6 cellular contexts compared by ENCODE assay signal in genomic region chr21:32310976-32311375, GRCh38. TPM values are rescaled to one million over a fixed set of nuclear protein-coding genes. Genes with fewer than 3 reads are reported as not detected.
"Had no signal": no experiment of that assay in that cellular context is flagged by ENCODE, and none has a peak within 500 bp of the region (broad histone marks: within the 10 kb centered on the region; RNA-seq: fewer than 3 reads in every experiment).

No MANE protein-coding gene starts in this region.

RNA-seq across cellular contexts. Expression of gene MRAP, which starts 12.3 kb away (rescaled TPM):
- total RNA-seq: activated CD8-positive, alpha-beta T cell treated with anti-CD3 and anti-CD28 coated beads, Interleukin-2, amount 10 ng/mL, durations not matched to agents 7 days and 5 days; activated naive CD8-positive, alpha-beta T cell treated with anti-CD3 and anti-CD28 coated beads, Interleukin-2, amount 10 ng/mL, durations not matched to agents 7 days and 5 days; activated T-helper 1 cell treated with anti-CD3 and anti-CD28 coated beads, Interleukin-12 subunit alpha, Interleukin-12 subunit beta, Interleukin-2, Interleukin-4 antibody, amounts not matched to agents 30 ng/mL and 10 ng/mL and 1 ng/mL, durations not matched to agents 14 hours and 24 hours and 36 hours; astrocyte; cardiac septum; T-helper 2 cell treated with Interferon-gamma antibody and Interleukin-4, amounts not matched to agents 100 ng/mL and 5 ng/mL, for 36 hours had no signal
